ENCODE assay signal across 1 cellular context in genomic region chr19:4533334-4533733, GRCh38.
A peak's percentile ranks its signal among the peaks of the same experiment; 100 is the strongest.
TF ChIP-seq lines count a peak whose summit lies in the region.

No MANE protein-coding gene starts in this region.

TF ChIP-seq in HepG2, 621 proteins besides CTCF, POLR2A, EP300 and RAD21:
- TF ChIP-seq HMGA1 (CRISPR knock-in tag; conservative IDR thresholded peaks at IDR 0.05) (no peak), ZNF180 (CRISPR knock-in tag; IDR thresholded peaks at IDR 0.05; ENCODE audit: borderline replicate concordance, low read depth) (no peak), U2AF2 (IDR thresholded peaks at IDR 0.05; ENCODE audit: low read depth, low read length) (no peak), HNF1A (IDR thresholded peaks at IDR 0.05; ENCODE audit: low read depth) (no peak), HNF1A (CRISPR knock-in tag; IDR thresholded peaks at IDR 0.05; ENCODE audit: borderline replicate concordance) (no peak), ZNF629 (CRISPR knock-in tag; conservative IDR thresholded peaks at IDR 0.05) (peak; percentile 90), ATF6 (CRISPR knock-in tag; conservative IDR thresholded peaks at IDR 0.05) (no peak), XRCC5 (optimal IDR thresholded peaks at IDR 0.05; ENCODE audit: low read length) (no peak), NRL (CRISPR knock-in tag; IDR thresholded peaks at IDR 0.05; ENCODE audit: borderline replicate concordance) (no peak), PRDM4 (CRISPR knock-in tag; IDR thresholded peaks at IDR 0.05; ENCODE audit: borderline replicate concordance) (no peak), ZNF704 (CRISPR knock-in tag; IDR thresholded peaks at IDR 0.05; ENCODE audit: borderline replicate concordance) (no peak), ZNF75D (CRISPR knock-in tag; IDR thresholded peaks at IDR 0.05; ENCODE audit: borderline replicate concordance) (no peak), ZNF326 (CRISPR knock-in tag; IDR thresholded peaks at IDR 0.05; ENCODE audit: borderline replicate concordance) (no peak), ZBTB34 (CRISPR knock-in tag; IDR thresholded peaks at IDR 0.05) (no peak), KDM2A (CRISPR knock-in tag; IDR thresholded peaks at IDR 0.05; ENCODE audit: borderline replicate concordance, low read depth) (no peak), KDM1A (CRISPR knock-in tag; IDR thresholded peaks at IDR 0.05) (peak; percentile 68; the same call in 1 of the 2 replicates), PAF1 (CRISPR knock-in tag; IDR thresholded peaks at IDR 0.05) (no peak)
